ENCODE assay signal across 8 cellular contexts in genomic region chr1:223364685-223365382, GRCh38. TPM values are rescaled to one million over a fixed set of nuclear protein-coding genes. Genes with fewer than 3 reads are reported as not detected.
A peak's percentile ranks its signal among the peaks of the same experiment; 100 is the strongest.
DNase-seq lines count a peak whose midpoint lies in the region; ATAC-seq and TF ChIP-seq lines count a peak whose summit lies in the region.

No MANE protein-coding gene starts in this region.

- peaks cover 56% of the 10 kb centered on the region for H3K27me3 Mint-ChIP-seq in T-helper 2 cell treated with Interferon-gamma antibody and Interleukin-4, amounts not matched to agents 5 μg/mL and 100 μg/mL, for 36 hours (ENCODE audit: low read depth)

- TF ChIP-seq EP300 in transverse colon (IDR thresholded peaks at IDR 0.05; ENCODE audit: low read depth) = no peak

- in situ Hi-C loops in transverse colon (cut with MboI; ENCODE audit: low pct_ligation_motif_present in 1 of 4, low pct_unique_long_range_greater_than_20kb in 1 of 4, low sequenced_read_pairs in 3 of 4) = no loop called here

- H3K36me3 ChIP-seq in mucosa of stomach (ENCODE audit: control insufficient read depth, insufficient read depth, low read length) (no peaks in the 10 kb centered on the region), transverse colon (no peaks in the 10 kb centered on the region)

- TF ChIP-seq CTCF in transverse colon (IDR thresholded peaks at IDR 0.05) = no peak

- H3K27me3 ChIP-seq in mucosa of stomach (ENCODE audit: control insufficient read depth, insufficient read depth, low read length) (peaks cover 23% of the 10 kb centered on the region), transverse colon (peaks cover 61% of the 10 kb centered on the region)

- ATAC-seq in HG03025 (IDR thresholded peaks at IDR 0.05; ENCODE audit: low FRiP score, unreplicated experiment) (no peak), HG02623 (IDR thresholded peaks at IDR 0.05; ENCODE audit: unreplicated experiment) (no peak)

- H3K9me3 ChIP-seq in mucosa of stomach (ENCODE audit: control insufficient read depth, low read length) (no peaks in the 10 kb centered on the region), transverse colon (no peaks in the 10 kb centered on the region)

- DNase-seq in DMS79 treated with DMSO at 0.1 percent for 48 hours (lab: John Stamatoyannopoulos, UW) = peak; percentile 26
- DNase-seq in DMS79 (lab: John Stamatoyannopoulos, UW) = no peak
- DNase-seq in T-helper 2 cell treated with Interferon-gamma antibody and Interleukin-4, amounts not matched to agents 5 μg/mL and 100 μg/mL, for 36 hours (ENCODE audit: low spot score) = no peak
- DNase-seq in effector CD8-positive, alpha-beta T cell (lab: John Stamatoyannopoulos, UW) = peak; percentile 1
- DNase-seq in transverse colon = no peak

- peak overlapping the region; percentile 66 for H3K4me3 Mint-ChIP-seq in T-helper 2 cell treated with Interferon-gamma antibody and Interleukin-4, amounts not matched to agents 5 μg/mL and 100 μg/mL, for 36 hours

- no peak overlapping the region for H3K27ac ChIP-seq in transverse colon

- no peak overlapping the region for H3K9ac ChIP-seq in mucosa of stomach (ENCODE audit: low read length)

- H3K36me3 Mint-ChIP-seq in T-helper 2 cell treated with Interferon-gamma antibody and Interleukin-4, amounts not matched to agents 5 μg/mL and 100 μg/mL, for 36 hours (ENCODE audit: low read depth) = no peaks in the 10 kb centered on the region

- H3K4me1 Mint-ChIP-seq in T-helper 2 cell treated with Interferon-gamma antibody and Interleukin-4, amounts not matched to agents 5 μg/mL and 100 μg/mL, for 36 hours (ENCODE audit: low read depth) = peaks cover 8% of the 10 kb centered on the region

- no peaks in the 10 kb centered on the region for H3K9me3 Mint-ChIP-seq in T-helper 2 cell treated with Interferon-gamma antibody and Interleukin-4, amounts not matched to agents 5 μg/mL and 100 μg/mL, for 36 hours

- H3K4me3 ChIP-seq in mucosa of stomach (ENCODE audit: low read length) (peak overlapping the region; percentile 19), transverse colon (peak overlapping the region in 3 of 4 donors; percentile 43 to 60 (median 48))

- 0 to 2% methylated on average over 3 to 42 of the region's 55 CpGs for WGBS in transverse colon (ENCODE audit: low coverage in 1 of 2), 2 donors

- TF ChIP-seq POLR2A in transverse colon (IDR thresholded peaks at IDR 0.05) = no peak

- H3K4me1 ChIP-seq in mucosa of stomach (ENCODE audit: control insufficient read depth, insufficient read depth, low read length) = peaks cover 8% of the 10 kb centered on the region
- H3K4me1 ChIP-seq in transverse colon = peaks cover 12 to 18% (median 13%) of the 10 kb centered on the region in 4 donors

- intact Hi-C loops in transverse colon (cut with DNase I; ENCODE audit: low total_unique reads) = no loop called here

- H3K27ac Mint-ChIP-seq in T-helper 2 cell treated with Interferon-gamma antibody and Interleukin-4, amounts not matched to agents 5 μg/mL and 100 μg/mL, for 36 hours = no peak overlapping the region

RNA-seq across cellular contexts. Expression of gene SUSD4, which starts 0.9 kb away (rescaled TPM):
- total RNA-seq in transverse colon = 1 to 10 TPM in 1 of 4 donors, under 1 TPM in 1, not detected in 2; 0.32 to 1.2 TPM

RNA-seq across cellular contexts. Expression of gene CCDC185, which starts 28.4 kb away (rescaled TPM):
- not detected for total RNA-seq in transverse colon

Comparison
In these comparisons a context has a peak if more than half of its experiments do, and no peak if none do; other contexts are left out.
1. DNase-seq: peak in DMS79 treated with DMSO at 0.1 percent for 48 hours (single experiment) and effector CD8-positive, alpha-beta T cell (single experiment); none in DMS79 (single experiment), T-helper 2 cell treated with Interferon-gamma antibody and Interleukin-4, amounts not matched to agents 5 μg/mL and 100 μg/mL, for 36 hours (single experiment) and transverse colon (single experiment).